15 cellular contexts compared by ENCODE assay signal in genomic region chr17:29069526-29070041, GRCh38. TPM values are rescaled to one million over a fixed set of nuclear protein-coding genes. Genes with fewer than 3 reads are reported as not detected.
A peak's percentile ranks its signal among the peaks of the same experiment; 100 is the strongest.
DNase-seq lines count a peak whose midpoint lies in the region; ATAC-seq and TF ChIP-seq lines count a peak whose summit lies in the region.
"Had no signal": no experiment of that assay in that cellular context is flagged by ENCODE, and none has a peak within 500 bp of the region (broad histone marks: within the 10 kb centered on the region; RNA-seq: fewer than 3 reads in every experiment).

No MANE protein-coding gene starts in this region.

- no peaks in the 10 kb centered on the region for H3K9me3 ChIP-seq in trophoblast cell (ENCODE audit: insufficient read depth, low read depth, low read length)
- H3K9me3 ChIP-seq: Caco-2, colonic mucosa had no signal

- H3K36me3 Mint-ChIP-seq in natural killer cell: no peaks in the 10 kb centered on the region
- H3K36me3 Mint-ChIP-seq in natural killer cell treated with Interleukin-12 subunit alpha and Interleukin-12 subunit beta and Interleukin-15 and Interleukin-18, amount 100 ng/mL, for 72 hours: no peaks in the 10 kb centered on the region
- H3K36me3 Mint-ChIP-seq: activated naive CD4-positive, alpha-beta T cell treated with anti-CD3 and anti-CD28 coated beads, Interleukin-2, amount 10 ng/mL, durations not matched to agents 7 days and 5 days had no signal

- no peak overlapping the region for H3K4ac ChIP-seq in trophoblast cell (ENCODE audit: low read depth, low read length)

- H3K79me2 ChIP-seq in trophoblast cell (ENCODE audit: control insufficient read depth, insufficient read depth, low read length, poor library complexity): no peaks in the 10 kb centered on the region

- WGBS in trophoblast cell (ENCODE audit: extremely low coverage, insufficient coverage, insufficient read length): no CpG with 5 or more reads among the region's 19 CpGs

- H3K14ac ChIP-seq in trophoblast cell (ENCODE audit: low read length): no peak overlapping the region

- H3K9me3 Mint-ChIP-seq in natural killer cell: no peaks in the 10 kb centered on the region
- no peaks in the 10 kb centered on the region for H3K9me3 Mint-ChIP-seq in natural killer cell treated with Interleukin-12 subunit alpha and Interleukin-12 subunit beta and Interleukin-15 and Interleukin-18, amount 100 ng/mL, for 72 hours
- H3K9me3 Mint-ChIP-seq: activated CD4-positive, alpha-beta T cell treated with anti-CD3 and anti-CD28 coated beads, Interleukin-2, amount 10 ng/mL, durations not matched to agents 24 days and 14 days; activated naive CD4-positive, alpha-beta T cell treated with anti-CD3 and anti-CD28 coated beads, Interleukin-2, amount 10 ng/mL, durations not matched to agents 7 days and 5 days; mesothelial cell of epicardium had no signal

- H3K4me1 ChIP-seq in trophoblast cell (ENCODE audit: control insufficient read depth in 1 of 2, insufficient read depth in 2 of 2, low read length in 2 of 2): no peaks in the 10 kb centered on the region
- H3K4me1 ChIP-seq: Caco-2, colonic mucosa had no signal

- H2BK12ac ChIP-seq in trophoblast cell (ENCODE audit: low read length): no peak overlapping the region

- no peaks in the 10 kb centered on the region for H3K27me3 Mint-ChIP-seq in natural killer cell (ENCODE audit: low read depth in 2 of 2)
- H3K27me3 Mint-ChIP-seq in natural killer cell treated with Interleukin-12 subunit alpha and Interleukin-12 subunit beta and Interleukin-15 and Interleukin-18, amount 100 ng/mL, for 72 hours: no peaks in the 10 kb centered on the region
- H3K27me3 Mint-ChIP-seq: activated CD4-positive, alpha-beta T cell treated with anti-CD3 and anti-CD28 coated beads, Interleukin-2, amount 10 ng/mL, durations not matched to agents 24 days and 14 days had no signal

- H2BK5ac ChIP-seq in trophoblast cell (ENCODE audit: low read depth, low read length, poor library complexity): no peak overlapping the region

- H2AK5ac ChIP-seq in trophoblast cell (ENCODE audit: low read length): no peak overlapping the region

- no peak overlapping the region for H4K8ac ChIP-seq in trophoblast cell (ENCODE audit: low read depth, low read length)

- H3K4me3 Mint-ChIP-seq in natural killer cell: no peak overlapping the region
- no peak overlapping the region for H3K4me3 Mint-ChIP-seq in natural killer cell treated with Interleukin-12 subunit alpha and Interleukin-12 subunit beta and Interleukin-15 and Interleukin-18, amount 100 ng/mL, for 72 hours
- H3K4me3 Mint-ChIP-seq: activated CD4-positive, alpha-beta T cell treated with anti-CD3 and anti-CD28 coated beads, Interleukin-2, amount 10 ng/mL, durations not matched to agents 24 days and 14 days; activated naive CD4-positive, alpha-beta T cell treated with anti-CD3 and anti-CD28 coated beads, Interleukin-2, amount 10 ng/mL, durations not matched to agents 7 days and 5 days; mesothelial cell of epicardium had no signal

- intact Hi-C loops in natural killer cell (cut with micrococcal nuclease): no loop called here

- H3K27ac ChIP-seq in trophoblast cell (ENCODE audit: low read depth, low read length): no peak overlapping the region
- H3K27ac ChIP-seq: colonic mucosa had no signal

- no peak overlapping the region for H2BK120ac ChIP-seq in trophoblast cell (ENCODE audit: insufficient read depth, low read length, poor library complexity)

- H4K91ac ChIP-seq in trophoblast cell (ENCODE audit: low read depth, low read length): no peak overlapping the region

- no peak overlapping the region for H3K23ac ChIP-seq in trophoblast cell (ENCODE audit: low read length)

- H3K4me3 ChIP-seq in H7 (ENCODE audit: insufficient read depth, low read depth, low read length) (no peak overlapping the region), fibroblast of villous mesenchyme (ENCODE audit: low read depth, low read length) (no peak overlapping the region), trophoblast cell (ENCODE audit: low read depth, low read length) (no peak overlapping the region)
- H3K4me3 ChIP-seq: colonic mucosa had no signal

- H4K12ac ChIP-seq in trophoblast cell (ENCODE audit: low read depth, low read length): no peak overlapping the region

- TF ChIP-seq CTCF in fibroblast of villous mesenchyme (IDR thresholded peaks at IDR 0.05; ENCODE audit: insufficient read depth, low read depth, low read length): no peak
- TF ChIP-seq CTCF in natural killer cell (IDR thresholded peaks at IDR 0.05): no peak

- no peak overlapping the region for H2AFZ ChIP-seq in trophoblast cell (ENCODE audit: insufficient read depth, low read length, poor library complexity)

- H3K4me2 ChIP-seq in trophoblast cell (ENCODE audit: low read length): no peak overlapping the region

- H3K36me3 ChIP-seq in H7 (replicated peaks; ENCODE audit: control insufficient read depth, insufficient read depth, low read length) (no peaks in the 10 kb centered on the region), trophoblast cell (ENCODE audit: control insufficient read depth in 1 of 2, insufficient read depth in 2 of 2, low read length in 2 of 2) (no peaks in the 10 kb centered on the region)
- H3K36me3 ChIP-seq: colonic mucosa had no signal

- peak; percentile 80 for DNase-seq in H7
- DNase-seq in NOMO-1 treated with dmso at 0.1 percent for 144 hours (lab: John Stamatoyannopoulos, UW; ENCODE audit: unreplicated experiment): peak; percentile 47
- DNase-seq in fibroblast of villous mesenchyme (ENCODE audit: low read depth): peak; percentile 40
- peak; percentile 50 to 58 for DNase-seq in trophoblast cell
- no peak for DNase-seq in natural killer cell
- no peak for DNase-seq in natural killer cell treated with Interleukin-12 subunit alpha and Interleukin-12 subunit beta and Interleukin-15 and Interleukin-18, amount 100 ng/mL, for 72 hours (ENCODE audit: low spot score)
- DNase-seq: activated CD4-positive, alpha-beta T cell treated with anti-CD3 and anti-CD28 coated beads, Interleukin-2, amount 10 ng/mL, durations not matched to agents 24 days and 14 days; activated naive CD4-positive, alpha-beta T cell treated with anti-CD3 and anti-CD28 coated beads, Interleukin-2, amount 10 ng/mL, durations not matched to agents 7 days and 5 days; colonic mucosa; NCI-H510A treated with DMSO at 0.1 percent for 48 hours had no signal

- H3K18ac ChIP-seq in trophoblast cell (ENCODE audit: low read length): no peak overlapping the region

- H3K9ac ChIP-seq in trophoblast cell (ENCODE audit: low read length): no peak overlapping the region

- H3K79me1 ChIP-seq in trophoblast cell (ENCODE audit: low read length): no peaks in the 10 kb centered on the region

- H3K27me3 ChIP-seq in H7 (ENCODE audit: control insufficient read depth, insufficient read depth, low read length) (no peaks in the 10 kb centered on the region), trophoblast cell (ENCODE audit: insufficient read depth, low read length) (no peaks in the 10 kb centered on the region)
- H3K27me3 ChIP-seq: colonic mucosa had no signal

- H3K4me1 Mint-ChIP-seq in natural killer cell: peaks cover 24 to 32% of the 10 kb centered on the region in 2 donors
- peaks cover 0 to 16% of the 10 kb centered on the region in 2 donors for H3K4me1 Mint-ChIP-seq in natural killer cell treated with Interleukin-12 subunit alpha and Interleukin-12 subunit beta and Interleukin-15 and Interleukin-18, amount 100 ng/mL, for 72 hours (ENCODE audit: low read depth in 2 of 2)
- H3K4me1 Mint-ChIP-seq: activated CD4-positive, alpha-beta T cell treated with anti-CD3 and anti-CD28 coated beads, Interleukin-2, amount 10 ng/mL, durations not matched to agents 24 days and 14 days; activated naive CD4-positive, alpha-beta T cell treated with anti-CD3 and anti-CD28 coated beads, Interleukin-2, amount 10 ng/mL, durations not matched to agents 7 days and 5 days; mesothelial cell of epicardium had no signal

- no peak overlapping the region for H3K27ac Mint-ChIP-seq in natural killer cell
- no peak overlapping the region for H3K27ac Mint-ChIP-seq in natural killer cell treated with Interleukin-12 subunit alpha and Interleukin-12 subunit beta and Interleukin-15 and Interleukin-18, amount 100 ng/mL, for 72 hours
- H3K27ac Mint-ChIP-seq: activated CD4-positive, alpha-beta T cell treated with anti-CD3 and anti-CD28 coated beads, Interleukin-2, amount 10 ng/mL, durations not matched to agents 24 days and 14 days; activated naive CD4-positive, alpha-beta T cell treated with anti-CD3 and anti-CD28 coated beads, Interleukin-2, amount 10 ng/mL, durations not matched to agents 7 days and 5 days; mesothelial cell of epicardium; progenitor cell of endocrine pancreas had no signal

- ATAC-seq in HG02798 (IDR thresholded peaks at IDR 0.05; ENCODE audit: poor library complexity, unreplicated experiment) (no peak), natural killer cell (no peak), HG02870 (IDR thresholded peaks at IDR 0.05; ENCODE audit: unreplicated experiment) (no peak)
- no peak for ATAC-seq in natural killer cell treated with Interleukin-12 subunit alpha and Interleukin-12 subunit beta and Interleukin-15 and Interleukin-18, amount 100 ng/mL, for 72 hours

RNA-seq across cellular contexts. Expression of gene PIPOX, which starts 26.6 kb away (rescaled TPM):
- total RNA-seq in H7 (2014; rRNA removed; shearing (Covaris generic)): 17.4 and 26.4 TPM in 2 replicates
- total RNA-seq in fibroblast of villous mesenchyme: 1.7 and 2.9 TPM in 2 replicates
- 0.37 and 0.40 TPM in 2 replicates for polyA plus RNA-seq in trophoblast cell (2013)
- total RNA-seq in natural killer cell: 1 to 10 TPM; 3.0 to 5.8 (median 3.4) TPM
- 1 to 10 TPM; 3.2 to 5.0 TPM for total RNA-seq in natural killer cell treated with Interleukin-12 subunit alpha and Interleukin-12 subunit beta and Interleukin-15 and Interleukin-18, amount 100 ng/mL, for 72 hours

Comparison
In these comparisons a context has a peak if more than half of its experiments do, and no peak if none do; other contexts are left out.
1. DNase-seq: peak in H7 (single experiment), NOMO-1 treated with dmso at 0.1 percent for 144 hours (single experiment), fibroblast of villous mesenchyme (single experiment) and trophoblast cell (2 of 2); none in natural killer cell (single experiment) and natural killer cell treated with Interleukin-12 subunit alpha and Interleukin-12 subunit beta and Interleukin-15 and Interleukin-18, amount 100 ng/mL, for 72 hours (single experiment).